In genomic region chr9:89482056-89482784, GRCh38 we compare ENCODE assay signal across 10 cellular contexts. TPM values are rescaled to one million over a fixed set of nuclear protein-coding genes. Genes with fewer than 3 reads are reported as not detected.
DNase-seq lines count a peak whose midpoint lies in the region; ATAC-seq lines count a peak whose summit lies in the region.
"Had no signal": no experiment of that assay in that cellular context is flagged by ENCODE, and none has a peak within 500 bp of the region (broad histone marks: within the 10 kb centered on the region; RNA-seq: fewer than 3 reads in every experiment).

No MANE protein-coding gene starts in this region.

- H3K27me3 Mint-ChIP-seq in activated T-cell treated with anti-CD3 and anti-CD28 coated beads, Interleukin-2, amount 50 U/mL, for 24 hours = no peaks in the 10 kb centered on the region
- H3K27me3 Mint-ChIP-seq in activated T-helper 17 cell treated with anti-CD3 and anti-CD28 coated beads, Interleukin-2, amount 50 U/mL, for 72 hours = no peaks in the 10 kb centered on the region

- H3K9me3 Mint-ChIP-seq in activated T-cell treated with anti-CD3 and anti-CD28 coated beads, Interleukin-2, amount 50 U/mL, for 24 hours = peaks cover 3% of the 10 kb centered on the region
- H3K9me3 Mint-ChIP-seq in activated T-helper 17 cell treated with anti-CD3 and anti-CD28 coated beads, Interleukin-2, amount 50 U/mL, for 72 hours = peaks cover 4% of the 10 kb centered on the region

- H3K36me3 Mint-ChIP-seq in activated T-cell treated with anti-CD3 and anti-CD28 coated beads, Interleukin-2, amount 50 U/mL, for 24 hours (ENCODE audit: low read depth) = peaks cover 68% of the 10 kb centered on the region
- peaks cover 81% of the 10 kb centered on the region for H3K36me3 Mint-ChIP-seq in activated T-helper 17 cell treated with anti-CD3 and anti-CD28 coated beads, Interleukin-2, amount 50 U/mL, for 72 hours (ENCODE audit: low read depth)

- ATAC-seq in activated T-helper 17 cell treated with anti-CD3 and anti-CD28 coated beads, Interleukin-2, amount 50 U/mL, for 72 hours (replicated peaks) = peak; percentile 2
- no peak for ATAC-seq in left lobe of liver
- ATAC-seq in GM21423 (IDR thresholded peaks at IDR 0.05; ENCODE audit: unreplicated experiment) = no peak

- peaks cover 89% of the 10 kb centered on the region for H3K4me1 Mint-ChIP-seq in activated T-cell treated with anti-CD3 and anti-CD28 coated beads, Interleukin-2, amount 50 U/mL, for 24 hours (ENCODE audit: low read depth)
- peaks cover 77% of the 10 kb centered on the region for H3K4me1 Mint-ChIP-seq in activated T-helper 17 cell treated with anti-CD3 and anti-CD28 coated beads, Interleukin-2, amount 50 U/mL, for 72 hours

- H3K27ac ChIP-seq in substantia nigra (ENCODE audit: low read depth, low read length, poor library complexity, severe bottlenecking) = peak overlapping the region; percentile 92
- H3K27ac ChIP-seq: thoracic aorta had no signal

- peak; percentile 51 for DNase-seq in activated T-cell treated with anti-CD3 and anti-CD28 coated beads, Interleukin-2, amount 50 U/mL, for 24 hours
- DNase-seq in activated T-cell treated with anti-CD3 and anti-CD28 coated beads for 4 hours = no peak
- DNase-seq in left lobe of liver (ENCODE audit: low spot score) = peak; percentile 32
- DNase-seq in substantia nigra (lab: John Stamatoyannopoulos, UW) = peak in 21 of 49 donors; percentile 27 to 75 (median 43)
- DNase-seq in DMS114 treated with DMSO at 0.1 percent for 48 hours (lab: John Stamatoyannopoulos, UW; ENCODE audit: unreplicated experiment) = no peak
- DNase-seq in NCI-H1436 treated with DMSO at 0.1 percent for 48 hours (lab: John Stamatoyannopoulos, UW) = no peak
- DNase-seq: left ventricle myocardium superior had no signal

- H3K4me3 Mint-ChIP-seq in activated T-cell treated with anti-CD3 and anti-CD28 coated beads, Interleukin-2, amount 50 U/mL, for 24 hours = peak overlapping the region; percentile 86
- H3K4me3 Mint-ChIP-seq in activated T-helper 17 cell treated with anti-CD3 and anti-CD28 coated beads, Interleukin-2, amount 50 U/mL, for 72 hours = peak overlapping the region; percentile 88

- peak overlapping the region; percentile 95 for H3K27ac Mint-ChIP-seq in activated T-cell treated with anti-CD3 and anti-CD28 coated beads, Interleukin-2, amount 50 U/mL, for 24 hours
- peak overlapping the region; percentile 86 for H3K27ac Mint-ChIP-seq in activated T-helper 17 cell treated with anti-CD3 and anti-CD28 coated beads, Interleukin-2, amount 50 U/mL, for 72 hours

RNA-seq across cellular contexts. Expression of gene SEMA4D, which starts 15.7 kb away (rescaled TPM):
- 100 to 1,000 TPM; 167 to 263 TPM for total RNA-seq in activated T-helper 17 cell treated with anti-CD3 and anti-CD28 coated beads, Interleukin-2, amount 50 U/mL, for 72 hours
- 3.9 TPM for total RNA-seq in left lobe of liver

Comparison
In these comparisons a context has a peak if more than half of its experiments do, and no peak if none do; other contexts are left out.
1. DNase-seq: peak in activated T-cell treated with anti-CD3 and anti-CD28 coated beads, Interleukin-2, amount 50 U/mL, for 24 hours (single experiment) and left lobe of liver (single experiment); none in activated T-cell treated with anti-CD3 and anti-CD28 coated beads for 4 hours (single experiment), DMS114 treated with DMSO at 0.1 percent for 48 hours (single experiment) and NCI-H1436 treated with DMSO at 0.1 percent for 48 hours (single experiment).
2. RNA of gene SEMA4D, which starts 15.7 kb away (total RNA-seq): 167 to 263 TPM in activated T-helper 17 cell treated with anti-CD3 and anti-CD28 coated beads, Interleukin-2, amount 50 U/mL, for 72 hours; 3.9 TPM in left lobe of liver (single experiment); every median in the first group is over 10 times any median in the second.